ENCODE assay signal across 11 cellular contexts in genomic region chr5:72842816-72843215, GRCh38. TPM values are rescaled to one million over a fixed set of nuclear protein-coding genes. Genes with fewer than 3 reads are reported as not detected.
DNase-seq lines count a peak whose midpoint lies in the region; ATAC-seq and TF ChIP-seq lines count a peak whose summit lies in the region.
"Had no signal": no experiment of that assay in that cellular context is flagged by ENCODE, and none has a peak within 500 bp of the region (broad histone marks: within the 10 kb centered on the region; RNA-seq: fewer than 3 reads in every experiment).

No MANE protein-coding gene starts in this region.

- ATAC-seq in HG03175 (IDR thresholded peaks at IDR 0.05; ENCODE audit: unreplicated experiment) = no peak
- ATAC-seq: T-helper 17 cell had no signal

- intact Hi-C loops in MCF 10A (cut with micrococcal nuclease) = no loop called here
- intact Hi-C loops in breast epithelium (cut with DNase I; ENCODE audit: low total_unique reads) = no loop called here
- intact Hi-C loops in esophagus squamous epithelium (cut with DNase I) = no loop called here

- peaks cover 66% of the 10 kb centered on the region for H3K4me1 Mint-ChIP-seq in MCF 10A (ENCODE audit: insufficient read depth, unreplicated experiment)
- H3K4me1 Mint-ChIP-seq in type B pancreatic cell (ENCODE audit: unreplicated experiment) = peaks cover 46% of the 10 kb centered on the region

- H3K27ac Mint-ChIP-seq in MCF 10A (ENCODE audit: low read depth, unreplicated experiment) = peak overlapping the region; percentile 86
- H3K27ac Mint-ChIP-seq in type B pancreatic cell = peak overlapping the region; percentile 55
- H3K27ac Mint-ChIP-seq: T-helper 17 cell had no signal

- no peak overlapping the region for H3K4me3 Mint-ChIP-seq in MCF 10A (ENCODE audit: unreplicated experiment)
- H3K4me3 Mint-ChIP-seq in type B pancreatic cell = no peak overlapping the region
- H3K4me3 Mint-ChIP-seq: T-helper 17 cell had no signal

- H3K9me3 ChIP-seq in breast epithelium = no peaks in the 10 kb centered on the region
- no peaks in the 10 kb centered on the region for H3K9me3 ChIP-seq in esophagus squamous epithelium

- POLR2A ChIA-PET in MCF 10A (lab: Yijun Ruan, JAX) = interaction anchor here (0.7 to 3.7 kb wide), 11 partner anchors 9 to 486 kb away, joined by 3 to 34 read pairs (median 3); partner anchors contain the start of gene TNPO1

- peaks cover 6% of the 10 kb centered on the region for H3K36me3 Mint-ChIP-seq in MCF 10A (ENCODE audit: insufficient read depth, unreplicated experiment)
- peaks cover 8% of the 10 kb centered on the region for H3K36me3 Mint-ChIP-seq in type B pancreatic cell

- H3K36me3 ChIP-seq in breast epithelium (no peaks in the 10 kb centered on the region), esophagus squamous epithelium (no peaks in the 10 kb centered on the region)
- H3K36me3 ChIP-seq: cardiac muscle cell had no signal

- H3K9me3 Mint-ChIP-seq in MCF 10A (ENCODE audit: unreplicated experiment) = no peaks in the 10 kb centered on the region
- H3K9me3 Mint-ChIP-seq in type B pancreatic cell = peaks cover 7% of the 10 kb centered on the region

- H3K27me3 ChIP-seq in breast epithelium = no peaks in the 10 kb centered on the region
- H3K27me3 ChIP-seq in esophagus squamous epithelium = no peaks in the 10 kb centered on the region
- H3K27me3 ChIP-seq: cardiac muscle cell had no signal

- peak; percentile 60 for DNase-seq in MCF 10A (ENCODE audit: unreplicated experiment)
- DNase-seq in breast epithelium (ENCODE audit: low spot score in 2 of 2) = no peak
- DNase-seq in SK-MEL-5 (ENCODE audit: low read depth, low spot score) = peak; percentile 30
- peak; percentile 50 for DNase-seq in hepatic stellate cell (ENCODE audit: low spot score)
- DNase-seq in type B pancreatic cell (ENCODE audit: extremely low spot score, unreplicated experiment) = no peak
- DNase-seq in NCI-H1105 (lab: John Stamatoyannopoulos, UW) = no peak
- no peak for DNase-seq in esophagus squamous epithelium (lab: John Stamatoyannopoulos, UW)
- DNase-seq: midbrain, T-helper 17 cell had no signal

- no peak overlapping the region for H3K27ac ChIP-seq in breast epithelium
- no peak overlapping the region for H3K27ac ChIP-seq in esophagus squamous epithelium
- H3K27ac ChIP-seq: cardiac muscle cell had no signal

- TF ChIP-seq CTCF in MCF 10A (IDR thresholded peaks at IDR 0.05; ENCODE audit: unreplicated experiment) (no peak), breast epithelium (IDR thresholded peaks at IDR 0.05) (no peak), type B pancreatic cell (conservative IDR thresholded peaks at IDR 0.05) (no peak), esophagus squamous epithelium (IDR thresholded peaks at IDR 0.05) (peak in 2 of 6 experiments; percentile 4 to 36)

- H3K4me3 ChIP-seq in breast epithelium = no peak overlapping the region
- H3K4me3 ChIP-seq in esophagus squamous epithelium = no peak overlapping the region
- H3K4me3 ChIP-seq: cardiac muscle cell had no signal

- CTCF ChIA-PET in MCF 10A (lab: Yijun Ruan, JAX) = interaction anchor here (0.9 to 1.2 kb wide), 3 partner anchors 26 to 534 kb away, joined by 3 read pairs; no protein-coding TSS in a partner anchor

- H3K4me1 ChIP-seq in breast epithelium (peaks cover 0 to 5% of the 10 kb centered on the region in 2 donors), esophagus squamous epithelium (peaks cover 11 to 78% (median 18%) of the 10 kb centered on the region in 3 donors)

- H3K27me3 Mint-ChIP-seq in MCF 10A (ENCODE audit: insufficient read depth, unreplicated experiment) = no peaks in the 10 kb centered on the region
- no peaks in the 10 kb centered on the region for H3K27me3 Mint-ChIP-seq in type B pancreatic cell
- H3K27me3 Mint-ChIP-seq: T-helper 17 cell had no signal

- in situ Hi-C loops in SK-MEL-5 (cut with HindIII; ENCODE audit: low pct_unique_long_range_greater_than_20kb, low sequenced_read_pairs) = no loop called here

- TF ChIP-seq POLR2A in breast epithelium (IDR thresholded peaks at IDR 0.05) (no peak), esophagus squamous epithelium (IDR thresholded peaks at IDR 0.05) (no peak)

- BruUV-seq in MCF 10A (replicated peaks; lab: Mats Ljungman, UMichigan) = no TSS peak

RNA-seq across cellular contexts. Expression of gene TNPO1, which starts 26.4 kb away (rescaled TPM):
- total RNA-seq in MCF 10A (2022) = 147 and 167 TPM in 2 replicates
- 100 to 1,000 TPM in 1 of 3 donors, 10 to 100 TPM in 2; 87.5 to 105 (median 87.8) TPM for total RNA-seq in breast epithelium
- 301 and 303 TPM in 2 replicates for total RNA-seq in SK-MEL-5 (2014; rRNA removed; shearing (Covaris generic))
- polyA plus RNA-seq in SK-MEL-5 (2015; cell fraction: cytosol; rRNA removed) = 104 and 128 TPM in 2 replicates
- polyA plus RNA-seq in SK-MEL-5 (2015; cell fraction: nucleus; rRNA removed) = 99.9 and 103 TPM in 2 replicates
- total RNA-seq in type B pancreatic cell (ENCODE audit: low replicate concordance) = 113 and 131 TPM in 2 replicates
- 10 to 100 TPM; 49.1 to 90.6 (median 78.0) TPM for total RNA-seq in esophagus squamous epithelium

Comparison
In these comparisons a context has a peak if more than half of its experiments do, and no peak if none do; other contexts are left out.
1. DNase-seq: peak in MCF 10A (single experiment), SK-MEL-5 (single experiment) and hepatic stellate cell (single experiment); none in breast epithelium (0 of 2), type B pancreatic cell (single experiment), NCI-H1105 (single experiment) and esophagus squamous epithelium (single experiment).